In genomic region chr18:78151948-78152725, GRCh38 we compare ENCODE assay signal across 2 cellular contexts.
TF ChIP-seq lines count a peak whose summit lies in the region.

No MANE protein-coding gene starts in this region.

TF ChIP-seq in IMR-90, 13 proteins besides CTCF, POLR2A, EP300 and RAD21:
- TF ChIP-seq CEBPB (IDR thresholded peaks at IDR 0.05; ENCODE audit: low read depth, low read length), result no peak
- no peak for TF ChIP-seq MAZ (IDR thresholded peaks at IDR 0.05; ENCODE audit: borderline replicate concordance, low read depth, low read length)
- TF ChIP-seq RFX5 (IDR thresholded peaks at IDR 0.05; ENCODE audit: low read depth, low read length), result no peak
- TF ChIP-seq MAFK (IDR thresholded peaks at IDR 0.05; ENCODE audit: low read depth, low read length), result no peak
- no peak for TF ChIP-seq SMC3 (IDR thresholded peaks at IDR 0.05; ENCODE audit: low read depth, low read length)
- TF ChIP-seq ELK1 (IDR thresholded peaks at IDR 0.05; ENCODE audit: borderline replicate concordance, low read depth, low read length), result no peak
- no peak for TF ChIP-seq CHD1 (IDR thresholded peaks at IDR 0.05; ENCODE audit: low read depth, low read length)
- no peak for TF ChIP-seq FOS (IDR thresholded peaks at IDR 0.05; ENCODE audit: low read depth, low read length)
- no peak for TF ChIP-seq BHLHE40 (IDR thresholded peaks at IDR 0.05; ENCODE audit: low read depth, low read length)
- no peak for TF ChIP-seq USF2 (IDR thresholded peaks at IDR 0.05; ENCODE audit: low read depth, low read length)
- no peak for TF ChIP-seq RCOR1 (IDR thresholded peaks at IDR 0.05; ENCODE audit: insufficient replicate concordance, low read length)
- TF ChIP-seq NFE2L2 (IDR thresholded peaks at IDR 0.05; ENCODE audit: low read depth, low read length), result no peak
- TF ChIP-seq MXI1 (IDR thresholded peaks at IDR 0.05; ENCODE audit: borderline replicate concordance, low read depth, low read length), result no peak

TF ChIP-seq in H1, 55 proteins besides CTCF, POLR2A, EP300 and RAD21:
- TF ChIP-seq RBBP5 (IDR thresholded peaks at IDR 0.05; ENCODE audit: borderline replicate concordance, low read depth, low read length), result no peak
- TF ChIP-seq MAX (IDR thresholded peaks at IDR 0.05), result no peak
- no peak for TF ChIP-seq CTBP2 (IDR thresholded peaks at IDR 0.05; ENCODE audit: borderline replicate concordance, insufficient read depth, insufficient read length, low read length)
- TF ChIP-seq NRF1 (IDR thresholded peaks at IDR 0.05; ENCODE audit: low read depth, low read length), result no peak
- no peak for TF ChIP-seq POLR2AphosphoS5 (IDR thresholded peaks at IDR 0.05; ENCODE audit: low read depth, low read length)
- no peak for TF ChIP-seq EGR1 (IDR thresholded peaks at IDR 0.05; ENCODE audit: borderline replicate concordance, low read depth, low read length)
- TF ChIP-seq HDAC6 (IDR thresholded peaks at IDR 0.05; ENCODE audit: low read depth, low read length), result no peak
- no peak for TF ChIP-seq BCL11A (IDR thresholded peaks at IDR 0.05; ENCODE audit: low read depth in 2 of 2, low read length in 2 of 2)
